Comparison of ENCODE assay signal across 1 cellular context in the genomic region with DNA sequence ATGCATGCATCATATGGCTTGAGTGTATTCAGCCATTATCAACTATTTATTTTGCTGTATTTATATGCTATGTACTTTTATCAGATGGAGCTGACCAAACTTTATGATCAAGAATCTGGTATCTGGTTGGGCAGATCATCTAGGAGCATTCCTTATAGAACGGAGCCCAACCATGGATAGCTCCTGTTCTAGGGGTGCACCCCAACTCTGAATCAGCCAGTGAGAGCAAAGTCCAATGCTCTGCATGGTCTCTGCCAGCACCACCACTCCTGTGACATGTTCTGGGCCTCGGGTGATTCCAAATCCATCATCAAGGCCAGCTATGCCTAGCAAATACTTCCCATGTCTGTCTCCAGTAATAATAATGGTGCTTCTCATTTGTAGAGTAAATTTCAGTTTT.
TF ChIP-seq lines count a peak whose summit lies in the region.

No MANE protein-coding gene starts in this region.

TF ChIP-seq in HEK293, 187 proteins besides CTCF, POLR2A, EP300 and RAD21 (continued from another document):
- TF ChIP-seq, protein P1, sequence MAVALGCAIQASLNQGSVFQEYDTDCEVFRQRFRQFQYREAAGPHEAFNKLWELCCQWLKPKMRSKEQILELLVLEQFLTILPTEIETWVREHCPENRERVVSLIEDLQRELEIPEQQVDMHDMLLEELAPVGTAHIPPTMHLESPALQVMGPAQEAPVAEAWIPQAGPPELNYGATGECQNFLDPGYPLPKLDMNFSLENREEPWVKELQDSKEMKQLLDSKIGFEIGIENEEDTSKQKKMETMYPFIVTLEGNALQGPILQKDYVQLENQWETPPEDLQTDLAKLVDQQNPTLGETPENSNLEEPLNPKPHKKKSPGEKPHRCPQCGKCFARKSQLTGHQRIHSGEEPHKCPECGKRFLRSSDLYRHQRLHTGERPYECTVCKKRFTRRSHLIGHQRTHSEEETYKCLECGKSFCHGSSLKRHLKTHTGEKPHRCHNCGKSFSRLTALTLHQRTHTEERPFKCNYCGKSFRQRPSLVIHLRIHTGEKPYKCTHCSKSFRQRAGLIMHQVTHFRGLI (tag by site-specific recombination; IDR thresholded peaks at IDR 0.05) = peak; percentile 91
